Comparison of ENCODE assay signal across 12 cellular contexts in genomic region chrX:118499295-118499694, GRCh38. TPM values are rescaled to one million over a fixed set of nuclear protein-coding genes. Genes with fewer than 3 reads are reported as not detected.
DNase-seq lines count a peak whose midpoint lies in the region; ATAC-seq and TF ChIP-seq lines count a peak whose summit lies in the region.
"Had no signal": no experiment of that assay in that cellular context is flagged by ENCODE, and none has a peak within 500 bp of the region (broad histone marks: within the 10 kb centered on the region; RNA-seq: fewer than 3 reads in every experiment).

No MANE protein-coding gene starts in this region.

- H3K36me3 Mint-ChIP-seq in CD8-positive, alpha-beta T cell = peaks cover 20% of the 10 kb centered on the region
- H3K36me3 Mint-ChIP-seq in activated naive CD8-positive, alpha-beta T cell treated with anti-CD3 and anti-CD28 coated beads for 36 hours = peaks cover 7% of the 10 kb centered on the region

- H2AK5ac ChIP-seq in mesendoderm (ENCODE audit: low read length) = no peak overlapping the region

- H3K79me2 ChIP-seq in mesendoderm (ENCODE audit: control insufficient read depth, insufficient read depth, low read length) = no peaks in the 10 kb centered on the region
- peaks cover 61% of the 10 kb centered on the region for H3K79me2 ChIP-seq in OCI-LY7 (ENCODE audit: insufficient read depth, low read depth, low read length)

- DNase-seq in CD8-positive, alpha-beta T cell = peak in 1 of 7 experiments; percentile 27
- DNase-seq in activated naive CD8-positive, alpha-beta T cell treated with anti-CD3 and anti-CD28 coated beads for 36 hours = no peak
- peak; percentile 61 for DNase-seq in mesendoderm
- no peak for DNase-seq in NCI-H2029 treated with DMSO at 0.1 percent for 48 hours (lab: John Stamatoyannopoulos, UW)
- DNase-seq in OCI-LY7 (ENCODE audit: low spot score) = no peak
- DNase-seq in EL = no peak
- DNase-seq: activated effector memory CD4-positive, alpha-beta T cell treated with anti-CD3 and anti-CD28 coated beads, Interleukin-2, amount 50 U/mL, for 16 hours; effector CD4-positive, alpha-beta T cell; midbrain; WERI-Rb-1 had no signal

- H3K23ac ChIP-seq in mesendoderm (ENCODE audit: low read length) = no peak overlapping the region

- no TSS peak for BruUV-seq in OCI-LY7 (replicated peaks; lab: Mats Ljungman, UMichigan)

- WGBS in mesendoderm (ENCODE audit: extremely low coverage, insufficient coverage, low lambda C conversion rate) = no CpG with 5 or more reads among the region's 15 CpGs

- H3K4me3 Mint-ChIP-seq in CD8-positive, alpha-beta T cell = peak overlapping the region; percentile 49
- H3K4me3 Mint-ChIP-seq in activated naive CD8-positive, alpha-beta T cell treated with anti-CD3 and anti-CD28 coated beads for 36 hours = peak overlapping the region; percentile 57

- H3K56ac ChIP-seq in mesendoderm (ENCODE audit: low read length) = peak overlapping the region; percentile 56

- no peaks in the 10 kb centered on the region for H3K9me2 ChIP-seq in OCI-LY7 (ENCODE audit: insufficient read depth, low read length)

- H3K9me3 Mint-ChIP-seq in CD8-positive, alpha-beta T cell = no peaks in the 10 kb centered on the region
- no peaks in the 10 kb centered on the region for H3K9me3 Mint-ChIP-seq in activated naive CD8-positive, alpha-beta T cell treated with anti-CD3 and anti-CD28 coated beads for 36 hours

- no peak overlapping the region for H2BK15ac ChIP-seq in mesendoderm (replicated peaks; ENCODE audit: low read depth)

- intact Hi-C loops in CD8-positive, alpha-beta T cell (cut with DNase I, micrococcal nuclease) = loop anchor here in 1 of 2 experiments (2.0 kb wide), 1 partner anchor 22 kb away; no protein-coding TSS in a partner anchor
- intact Hi-C loops in OCI-LY7 (cut with micrococcal nuclease; ENCODE audit: unreplicated experiment) = loop anchor here (5.0 kb wide), 1 partner anchor 103 kb away; no protein-coding TSS in a partner anchor

- H3K4ac ChIP-seq in mesendoderm (ENCODE audit: low read depth, low read length) = no peak overlapping the region

- H4K20me1 ChIP-seq in OCI-LY7 (ENCODE audit: insufficient read depth, low read length) = no peaks in the 10 kb centered on the region

- H3K9me3 ChIP-seq in CD8-positive, alpha-beta T cell (ENCODE audit: low read length) = no peaks in the 10 kb centered on the region
- H3K9me3 ChIP-seq in HUES48 (ENCODE audit: control insufficient read depth, insufficient read depth, low read length) = no peaks in the 10 kb centered on the region
- no peaks in the 10 kb centered on the region for H3K9me3 ChIP-seq in OCI-LY7 (ENCODE audit: low read length)

- ATAC-seq in CD8-positive, alpha-beta T cell = no peak
- ATAC-seq in GM21786 (IDR thresholded peaks at IDR 0.05; ENCODE audit: unreplicated experiment) = no peak

- no peak overlapping the region for H2BK120ac ChIP-seq in mesendoderm (ENCODE audit: low read depth, low read length)

- POLR2A ChIA-PET in CD8-positive, alpha-beta T cell (lab: Charles Lee) = interaction anchor here (0.9 kb wide), 1 partner anchor 38 kb away, joined by 3 read pairs; no protein-coding TSS in a partner anchor
- POLR2A ChIA-PET in OCI-LY7 (lab: Charles Lee) = interaction anchor here (0.9 kb wide), 1 partner anchor 28 kb away, joined by 3 read pairs; no protein-coding TSS in a partner anchor

- no peak overlapping the region for H2AFZ ChIP-seq in OCI-LY7 (ENCODE audit: low read length)

- H3K4me2 ChIP-seq in mesendoderm (ENCODE audit: low read length) = no peak overlapping the region
- H3K4me2 ChIP-seq in OCI-LY7 (ENCODE audit: low read length) = no peak overlapping the region

- H4K8ac ChIP-seq in mesendoderm (ENCODE audit: low read depth, low read length) = no peak overlapping the region

- H3K27ac ChIP-seq in CD8-positive, alpha-beta T cell (ENCODE audit: low read depth, low read length) = no peak overlapping the region
- peak overlapping the region; percentile 46 for H3K27ac ChIP-seq in HUES48 (ENCODE audit: low read depth, low read length)
- no peak overlapping the region for H3K27ac ChIP-seq in mesendoderm (ENCODE audit: low read depth, low read length)
- H3K27ac ChIP-seq in OCI-LY7 (ENCODE audit: low read depth, low read length, poor library complexity, severe bottlenecking) = no peak overlapping the region
- H3K27ac ChIP-seq: WERI-Rb-1 had no signal

- H3K9ac ChIP-seq in HUES48 (ENCODE audit: low read depth, low read length) (peak overlapping the region; percentile 55), mesendoderm (ENCODE audit: low read length) (no peak overlapping the region)

- peaks cover 63% of the 10 kb centered on the region for H3K4me1 ChIP-seq in CD8-positive, alpha-beta T cell (ENCODE audit: insufficient read depth, low read length)
- H3K4me1 ChIP-seq in HUES48 (ENCODE audit: control insufficient read depth, insufficient read depth, low read length) = peaks cover 36% of the 10 kb centered on the region
- H3K4me1 ChIP-seq in mesendoderm (ENCODE audit: control insufficient read depth, low read depth, low read length) = no peaks in the 10 kb centered on the region
- peaks cover 51% of the 10 kb centered on the region for H3K4me1 ChIP-seq in OCI-LY7 (ENCODE audit: insufficient read depth, low read length, poor library complexity, severe bottlenecking)

- peaks cover 3% of the 10 kb centered on the region for H3K36me3 ChIP-seq in CD8-positive, alpha-beta T cell (ENCODE audit: insufficient read depth, low read length)
- no peaks in the 10 kb centered on the region for H3K36me3 ChIP-seq in HUES48 (ENCODE audit: control insufficient read depth, insufficient read depth, low read length)
- no peaks in the 10 kb centered on the region for H3K36me3 ChIP-seq in mesendoderm (ENCODE audit: control insufficient read depth, insufficient read depth, low read length)
- H3K36me3 ChIP-seq in OCI-LY7 (ENCODE audit: insufficient read depth, low read length) = no peaks in the 10 kb centered on the region
- H3K36me3 ChIP-seq: WERI-Rb-1 had no signal

- H3K4me1 Mint-ChIP-seq in CD8-positive, alpha-beta T cell (ENCODE audit: low read depth) = peaks cover 54% of the 10 kb centered on the region
- H3K4me1 Mint-ChIP-seq in activated naive CD8-positive, alpha-beta T cell treated with anti-CD3 and anti-CD28 coated beads for 36 hours = peaks cover 45% of the 10 kb centered on the region

- no peak overlapping the region for H3K4me3 ChIP-seq in CD8-positive, alpha-beta T cell (ENCODE audit: low read depth, low read length)
- H3K4me3 ChIP-seq in HUES48 (ENCODE audit: low read depth, low read length) = peak overlapping the region; percentile 48
- H3K4me3 ChIP-seq in mesendoderm (ENCODE audit: low read length) = no peak overlapping the region
- H3K4me3 ChIP-seq in OCI-LY7 (ENCODE audit: low read depth, low read length, poor library complexity, severe bottlenecking) = no peak overlapping the region

- H3K79me1 ChIP-seq in mesendoderm (ENCODE audit: low read length) = no peaks in the 10 kb centered on the region

- peak overlapping the region; percentile 90 for H3K27ac Mint-ChIP-seq in CD8-positive, alpha-beta T cell
- H3K27ac Mint-ChIP-seq in activated naive CD8-positive, alpha-beta T cell treated with anti-CD3 and anti-CD28 coated beads for 36 hours = peak overlapping the region; percentile 72

- H4K5ac ChIP-seq in mesendoderm (ENCODE audit: low read length) = no peak overlapping the region

- H3K18ac ChIP-seq in mesendoderm (ENCODE audit: low read length) = no peak overlapping the region

- H2BK5ac ChIP-seq in mesendoderm (ENCODE audit: low read length) = no peak overlapping the region

- TF ChIP-seq CTCF in CD8-positive, alpha-beta T cell (IDR thresholded peaks at IDR 0.05) = no peak
- no peak for TF ChIP-seq CTCF in OCI-LY7 (conservative IDR thresholded peaks at IDR 0.05; ENCODE audit: low read length)

- CTCF ChIA-PET in CD8-positive, alpha-beta T cell (lab: Charles Lee) = interaction anchor here (1.6 to 4.8 kb wide), 2 partner anchors 22 to 36 kb away, joined by 4 to 28 read pairs; no protein-coding TSS in a partner anchor
- CTCF ChIA-PET in OCI-LY7 (lab: Charles Lee; ENCODE audit: unreplicated experiment) = no interaction called here

- no peaks in the 10 kb centered on the region for H3K27me3 Mint-ChIP-seq in CD8-positive, alpha-beta T cell (ENCODE audit: low read depth)
- H3K27me3 Mint-ChIP-seq in activated naive CD8-positive, alpha-beta T cell treated with anti-CD3 and anti-CD28 coated beads for 36 hours = no peaks in the 10 kb centered on the region

- no peaks in the 10 kb centered on the region for H3K27me3 ChIP-seq in CD8-positive, alpha-beta T cell (ENCODE audit: insufficient read depth, low read length)
- H3K27me3 ChIP-seq in HUES48 (ENCODE audit: control insufficient read depth, insufficient read depth, low read length) (peaks cover 31% of the 10 kb centered on the region), mesendoderm (ENCODE audit: insufficient read depth, low read length, poor library complexity) (peaks cover 3% of the 10 kb centered on the region)

RNA-seq across cellular contexts. Expression of gene DOCK11, which starts 3.7 kb away (rescaled TPM):
- 10 to 100 TPM; 52.8 to 57.9 TPM for total RNA-seq in CD8-positive, alpha-beta T cell
- total RNA-seq in activated naive CD8-positive, alpha-beta T cell treated with anti-CD3 and anti-CD28 coated beads for 36 hours = 10 to 100 TPM; 44.7 to 47.3 TPM
- polyA plus RNA-seq in mesendoderm (2013, experiment 1 of 2) = 1.7 TPM
- polyA plus RNA-seq in mesendoderm (2013, experiment 2 of 2) = 1.5 TPM
- 24.9 and 27.0 TPM in 2 replicates for total RNA-seq in OCI-LY7 (2014; rRNA removed; shearing (Covaris generic))
- total RNA-seq in OCI-LY7 (2022) = 34.7 and 37.1 TPM in 2 replicates
